ENCODE assay signal across 1 cellular context in genomic region chr12:131710464-131711457, GRCh38.
TF ChIP-seq lines count a peak whose summit lies in the region.

TSS of gene SFSWAP (plus strand) at chr12:131711090. CDS start at chr12:131711230, 140 bp downstream.

TF ChIP-seq in K562, 482 proteins besides CTCF, POLR2A, EP300 and RAD21 (continued from another document and continues in another):
- TF ChIP-seq VEZF1 (CRISPR knock-in tag; IDR thresholded peaks at IDR 0.05), result peak; percentile 95
- peak; percentile 97 for TF ChIP-seq L3MBTL2 (IDR thresholded peaks at IDR 0.05)
- peak; percentile 67; the same call in 1 of the 2 replicates for TF ChIP-seq ATF7 (IDR thresholded peaks at IDR 0.05)
- peak; percentile 30; the same call in 1 of the 2 replicates for TF ChIP-seq USF1 (CRISPR knock-in tag; IDR thresholded peaks at IDR 0.05)
- TF ChIP-seq MEF2D (tag; conservative IDR thresholded peaks at IDR 0.05; ENCODE audit: low read depth), result no peak
- TF ChIP-seq SMARCE1 (IDR thresholded peaks at IDR 0.05), result no peak
- TF ChIP-seq ZBTB26 (CRISPR knock-in tag; IDR thresholded peaks at IDR 0.05), result no peak
- no peak for TF ChIP-seq ZSCAN29 (IDR thresholded peaks at IDR 0.05)
- TF ChIP-seq POU5F1 (IDR thresholded peaks at IDR 0.05; ENCODE audit: borderline replicate concordance, low read depth, low read length, partially characterized antibody), result no peak
- no peak for TF ChIP-seq ZNF57 (CRISPR knock-in tag; IDR thresholded peaks at IDR 0.05)
- TF ChIP-seq E2F8 (IDR thresholded peaks at IDR 0.05; ENCODE audit: low read depth, partially characterized antibody), result peak; percentile 95
- no peak for TF ChIP-seq ZBTB8A (IDR thresholded peaks at IDR 0.05; ENCODE audit: partially characterized antibody)
- TF ChIP-seq ZNF124 (CRISPR knock-in tag; IDR thresholded peaks at IDR 0.05), result no peak
- TF ChIP-seq SRSF1 (IDR thresholded peaks at IDR 0.05; ENCODE audit: low read depth, low read length), result peak; percentile 79; the same call in 1 of the 2 replicates
- TF ChIP-seq KHSRP (IDR thresholded peaks at IDR 0.05), result no peak
- no peak for TF ChIP-seq GTF3C2 (IDR thresholded peaks at IDR 0.05; ENCODE audit: borderline replicate concordance, extremely low read depth, insufficient read length)
- no peak for TF ChIP-seq MXD1 (CRISPR knock-in tag; IDR thresholded peaks at IDR 0.05; ENCODE audit: borderline replicate concordance, poor library complexity, severe bottlenecking)
- peak; percentile 51 to 59; a peak in 1 of 4 replicates for TF ChIP-seq MLLT1 (IDR thresholded peaks at IDR 0.05)
- no peak for TF ChIP-seq ZBTB49 (CRISPR knock-in tag; IDR thresholded peaks at IDR 0.05; ENCODE audit: borderline replicate concordance)
- TF ChIP-seq ZNF707 (CRISPR knock-in tag; conservative IDR thresholded peaks at IDR 0.05), result no peak
- peak; percentile 83; the same call in 1 of the 2 replicates for TF ChIP-seq ERF (CRISPR knock-in tag; IDR thresholded peaks at IDR 0.05)
- TF ChIP-seq ZNF134 (CRISPR knock-in tag; conservative IDR thresholded peaks at IDR 0.05), result 0 out of 2 replicates have a peak, but pooled peaks have one; percentile 17
- no peak for TF ChIP-seq THRA (IDR thresholded peaks at IDR 0.05)
- TF ChIP-seq JUN (IDR thresholded peaks at IDR 0.05; ENCODE audit: borderline replicate concordance, low read depth, low read length), result no peak
- TF ChIP-seq JUN (CRISPR knock-in tag; IDR thresholded peaks at IDR 0.05; ENCODE audit: borderline replicate concordance), result 0 out of 2 replicates have a peak, but pooled peaks have one; percentile 63
- no peak for TF ChIP-seq RBM25 (IDR thresholded peaks at IDR 0.05; ENCODE audit: low read depth, low read length, severe bottlenecking)
- TF ChIP-seq ZNF3 (CRISPR knock-in tag; IDR thresholded peaks at IDR 0.05), result no peak
- no peak for TF ChIP-seq GTF2F1 (IDR thresholded peaks at IDR 0.05; ENCODE audit: low read depth, low read length)
- no peak for TF ChIP-seq U2AF2 (optimal IDR thresholded peaks at IDR 0.05; ENCODE audit: low read depth, low read length)
- TF ChIP-seq CBX1 (IDR thresholded peaks at IDR 0.05; ENCODE audit: low read depth), result peak; percentile 73
- no peak for TF ChIP-seq CBFA2T3 (IDR thresholded peaks at IDR 0.05)
- no peak for TF ChIP-seq MYBL2 (IDR thresholded peaks at IDR 0.05; ENCODE audit: low read depth)
- TF ChIP-seq MYBL2 (CRISPR knock-in tag; IDR thresholded peaks at IDR 0.05; ENCODE audit: borderline replicate concordance), result no peak
- TF ChIP-seq DNMT1 (IDR thresholded peaks at IDR 0.05), result peak; percentile 48; the same call in 1 of the 2 replicates
- no peak for TF ChIP-seq ZNF384 (IDR thresholded peaks at IDR 0.05; ENCODE audit: low read depth, low read length)
- no peak for TF ChIP-seq PPARD (CRISPR knock-in tag; IDR thresholded peaks at IDR 0.05)
- TF ChIP-seq E2F6 (IDR thresholded peaks at IDR 0.05; ENCODE audit: borderline replicate concordance in 1 of 2, extremely low read depth in 1 of 2, insufficient read depth in 1 of 2, insufficient read length in 1 of 2, low read depth in 1 of 2, low read length in 1 of 2, poor library complexity in 1 of 2, severe bottlenecking in 1 of 2), result peak; percentile 97
- peak; percentile 85 for TF ChIP-seq ELF2 (CRISPR knock-in tag; IDR thresholded peaks at IDR 0.05)
- TF ChIP-seq ZNF24 (IDR thresholded peaks at IDR 0.05), result no peak
- TF ChIP-seq PREB (CRISPR knock-in tag; IDR thresholded peaks at IDR 0.05), result no peak
